18 cellular contexts compared by ENCODE assay signal in genomic region chrY:19317271-19317987, GRCh38.
A peak's percentile ranks its signal among the peaks of the same experiment; 100 is the strongest.
DNase-seq lines count a peak whose midpoint lies in the region; ATAC-seq and TF ChIP-seq lines count a peak whose summit lies in the region.
"Had no signal": no experiment of that assay in that cellular context is flagged by ENCODE, and none has a peak within 500 bp of the region (broad histone marks: within the 10 kb centered on the region; RNA-seq: fewer than 3 reads in every experiment).

No MANE protein-coding gene starts in this region.

- peaks cover 0 to 3% of the 10 kb centered on the region in 2 donors for H3K9me3 Mint-ChIP-seq in activated naive CD4-positive, alpha-beta T cell treated with anti-CD3 and anti-CD28 coated beads, Interleukin-2, amount 50 U/mL, for 72 hours
- H3K9me3 Mint-ChIP-seq in activated naive CD4-positive, alpha-beta T cell treated with anti-CD3 and anti-CD28 coated beads for 36 hours: peaks cover 12% of the 10 kb centered on the region
- H3K9me3 Mint-ChIP-seq in T-helper 2 cell treated with Interferon-gamma antibody and Interleukin-4, amounts not matched to agents 5 μg/mL and 100 μg/mL, for 36 hours: peaks cover 13% of the 10 kb centered on the region
- H3K9me3 Mint-ChIP-seq in neural progenitor cell: no peaks in the 10 kb centered on the region
- H3K9me3 Mint-ChIP-seq: HFFc6 had no signal

- H3K27me3 ChIP-seq in MG63: no peaks in the 10 kb centered on the region
- H3K27me3 ChIP-seq in neural progenitor cell: no peaks in the 10 kb centered on the region
- H3K27me3 ChIP-seq: BLaER1 had no signal

- H3K9me3 ChIP-seq in MG63: no peaks in the 10 kb centered on the region
- H3K9me3 ChIP-seq in neural progenitor cell (ENCODE audit: low read depth): no peaks in the 10 kb centered on the region
- H3K9me3 ChIP-seq: BLaER1 had no signal

- no peaks in the 10 kb centered on the region for H3K79me2 ChIP-seq in neural progenitor cell (ENCODE audit: low read depth)

- no peaks in the 10 kb centered on the region for H3K27me3 Mint-ChIP-seq in activated naive CD4-positive, alpha-beta T cell treated with anti-CD3 and anti-CD28 coated beads for 36 hours (ENCODE audit: low read depth)
- no peaks in the 10 kb centered on the region for H3K27me3 Mint-ChIP-seq in T-helper 2 cell treated with Interferon-gamma antibody and Interleukin-4, amounts not matched to agents 5 μg/mL and 100 μg/mL, for 36 hours (ENCODE audit: low read depth)
- H3K27me3 Mint-ChIP-seq in neural progenitor cell (ENCODE audit: insufficient read depth, low read depth): no peaks in the 10 kb centered on the region
- H3K27me3 Mint-ChIP-seq: CD4-positive, alpha-beta memory T cell had no signal

- no peaks in the 10 kb centered on the region for H3F3A ChIP-seq in neural progenitor cell (ENCODE audit: low read depth)

- CTCF ChIA-PET in activated naive CD4-positive, alpha-beta T cell treated with anti-CD3 and anti-CD28 coated beads for 36 hours (lab: Charles Lee): no interaction called here

- H2AFZ ChIP-seq in neural progenitor cell (replicated peaks): no peak overlapping the region

- H4K20me1 ChIP-seq in neural progenitor cell (ENCODE audit: low read depth): no peaks in the 10 kb centered on the region
- H4K20me1 ChIP-seq: BLaER1 had no signal

- no peak for DNase-seq in activated naive CD4-positive, alpha-beta T cell treated with anti-CD3 and anti-CD28 coated beads, Interleukin-2, amount 50 U/mL, for 72 hours (ENCODE audit: low spot score in 2 of 2)
- no peak for DNase-seq in activated naive CD4-positive, alpha-beta T cell treated with anti-CD3 and anti-CD28 coated beads for 36 hours
- DNase-seq in MV-4-11 (lab: John Stamatoyannopoulos, UW): peak; percentile 82
- DNase-seq in stimulated activated naive CD8-positive, alpha-beta T cell treated with anti-CD3 and anti-CD28 coated beads, Interleukin-15, Interleukin-2, amounts not matched to agents 100 U/mL and 50 U/mL, for 24 hours: no peak
- DNase-seq in MG63: no peak
- no peak for DNase-seq in T-helper 2 cell treated with Interferon-gamma antibody and Interleukin-4, amounts not matched to agents 5 μg/mL and 100 μg/mL, for 36 hours (ENCODE audit: low spot score)
- DNase-seq in neural progenitor cell (ENCODE audit: low spot score): no peak
- DNase-seq: 8988T; CD4-positive, alpha-beta memory T cell; DMS153; DMS79; GF-D8; GOT3; H7; HFFc6 had no signal

- intact Hi-C loops in activated naive CD4-positive, alpha-beta T cell treated with anti-CD3 and anti-CD28 coated beads for 36 hours (cut with micrococcal nuclease): no loop called here

- ATAC-seq in activated naive CD4-positive, alpha-beta T cell treated with anti-CD3 and anti-CD28 coated beads, Interleukin-2, amount 50 U/mL, for 72 hours: peak; percentile 39 to 61
- ATAC-seq in stimulated activated naive CD8-positive, alpha-beta T cell treated with anti-CD3 and anti-CD28 coated beads, Interleukin-15, Interleukin-2, amounts not matched to agents 100 U/mL and 50 U/mL, for 24 hours: peak; percentile 40
- ATAC-seq: HCT116 had no signal

- H3K4me1 Mint-ChIP-seq in activated naive CD4-positive, alpha-beta T cell treated with anti-CD3 and anti-CD28 coated beads for 36 hours (ENCODE audit: low read depth): peaks cover 4% of the 10 kb centered on the region
- peaks cover 4% of the 10 kb centered on the region for H3K4me1 Mint-ChIP-seq in T-helper 2 cell treated with Interferon-gamma antibody and Interleukin-4, amounts not matched to agents 5 μg/mL and 100 μg/mL, for 36 hours (ENCODE audit: low read depth)
- H3K4me1 Mint-ChIP-seq in neural progenitor cell: no peaks in the 10 kb centered on the region
- H3K4me1 Mint-ChIP-seq: CD14-positive monocyte; CD4-positive, alpha-beta memory T cell had no signal

- H3K4me2 ChIP-seq in neural progenitor cell: no peak overlapping the region
- H3K4me2 ChIP-seq: BLaER1 had no signal

- H3K9ac ChIP-seq in neural progenitor cell: no peak overlapping the region
- H3K9ac ChIP-seq: BLaER1 had no signal

- H3K36me3 ChIP-seq in MG63: no peaks in the 10 kb centered on the region
- H3K36me3 ChIP-seq in neural progenitor cell: no peaks in the 10 kb centered on the region
- H3K36me3 ChIP-seq: BLaER1 had no signal

- H3K4me1 ChIP-seq in neural progenitor cell: no peaks in the 10 kb centered on the region
- H3K4me1 ChIP-seq: BLaER1 had no signal

- no peak overlapping the region for H3K4me3 Mint-ChIP-seq in activated naive CD4-positive, alpha-beta T cell treated with anti-CD3 and anti-CD28 coated beads for 36 hours
- H3K4me3 Mint-ChIP-seq in T-helper 2 cell treated with Interferon-gamma antibody and Interleukin-4, amounts not matched to agents 5 μg/mL and 100 μg/mL, for 36 hours: no peak overlapping the region
- no peak overlapping the region for H3K4me3 Mint-ChIP-seq in neural progenitor cell
- H3K4me3 Mint-ChIP-seq: CD14-positive monocyte; CD4-positive, alpha-beta memory T cell; HFFc6 had no signal

- peaks cover 0 to 5% of the 10 kb centered on the region in 2 donors for H3K36me3 Mint-ChIP-seq in activated naive CD4-positive, alpha-beta T cell treated with anti-CD3 and anti-CD28 coated beads, Interleukin-2, amount 50 U/mL, for 72 hours
- no peaks in the 10 kb centered on the region for H3K36me3 Mint-ChIP-seq in activated naive CD4-positive, alpha-beta T cell treated with anti-CD3 and anti-CD28 coated beads for 36 hours (ENCODE audit: low read depth)
- no peaks in the 10 kb centered on the region for H3K36me3 Mint-ChIP-seq in T-helper 2 cell treated with Interferon-gamma antibody and Interleukin-4, amounts not matched to agents 5 μg/mL and 100 μg/mL, for 36 hours (ENCODE audit: low read depth)
- no peaks in the 10 kb centered on the region for H3K36me3 Mint-ChIP-seq in neural progenitor cell
- H3K36me3 Mint-ChIP-seq: CD14-positive monocyte had no signal

- no peak overlapping the region for H3K27ac ChIP-seq in neural progenitor cell
- H3K27ac ChIP-seq: BLaER1 had no signal

- no peak overlapping the region for H3K27ac Mint-ChIP-seq in activated naive CD4-positive, alpha-beta T cell treated with anti-CD3 and anti-CD28 coated beads, Interleukin-2, amount 50 U/mL, for 72 hours
- no peak overlapping the region for H3K27ac Mint-ChIP-seq in activated naive CD4-positive, alpha-beta T cell treated with anti-CD3 and anti-CD28 coated beads for 36 hours
- H3K27ac Mint-ChIP-seq in T-helper 2 cell treated with Interferon-gamma antibody and Interleukin-4, amounts not matched to agents 5 μg/mL and 100 μg/mL, for 36 hours: no peak overlapping the region
- no peak overlapping the region for H3K27ac Mint-ChIP-seq in neural progenitor cell
- H3K27ac Mint-ChIP-seq: CD14-positive monocyte, HFFc6 had no signal

- no peak for TF ChIP-seq CTCF in neural progenitor cell (IDR thresholded peaks at IDR 0.05)

- H3K4me3 ChIP-seq in MG63: no peak overlapping the region
- no peak overlapping the region for H3K4me3 ChIP-seq in neural progenitor cell
- H3K4me3 ChIP-seq: BLaER1 had no signal
